ENCODE assay signal across 1 cellular context in genomic region chrX:46803140-46803539, GRCh38.
TF ChIP-seq lines count a peak whose summit lies in the region.

No MANE protein-coding gene starts in this region.

TF ChIP-seq in HepG2, 621 proteins besides CTCF, POLR2A, EP300 and RAD21:
- TF ChIP-seq SMC3 (IDR thresholded peaks at IDR 0.05; ENCODE audit: low read length) (peak; percentile 36; the same call in 1 of the 2 replicates), STAG1 (CRISPR knock-in tag; IDR thresholded peaks at IDR 0.05) (peak; percentile 60), PBX3 (CRISPR knock-in tag; IDR thresholded peaks at IDR 0.05; ENCODE audit: borderline replicate concordance) (no peak), ZNF564 (CRISPR knock-in tag; IDR thresholded peaks at IDR 0.05) (peak; percentile 69; the same call in 1 of the 2 replicates)
